1 cellular context compared by ENCODE assay signal in the genomic region with DNA sequence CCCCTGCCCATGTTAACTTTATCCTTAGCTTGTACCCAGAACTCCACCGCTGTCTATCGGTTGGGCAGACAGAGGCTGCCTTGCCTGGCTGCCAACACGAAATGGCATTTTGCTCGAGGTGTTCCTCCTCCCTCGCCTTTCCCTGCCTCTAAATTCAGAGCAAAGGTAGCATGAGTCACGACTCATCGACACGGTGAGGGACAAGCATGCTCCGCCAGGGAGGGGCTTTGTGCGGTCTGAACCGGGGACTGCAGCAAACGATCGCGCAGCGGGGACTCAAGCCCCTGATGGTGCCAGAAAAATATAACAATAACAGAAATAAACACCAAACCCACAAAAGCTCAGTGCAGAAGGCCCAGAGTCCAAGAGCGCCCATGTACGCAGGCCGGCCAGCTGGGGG.
TF ChIP-seq lines count a peak whose summit lies in the region.

No MANE protein-coding gene starts in this region.

TF ChIP-seq in HepG2, 621 proteins besides CTCF, POLR2A, EP300 and RAD21:
- TF ChIP-seq, protein P1, sequence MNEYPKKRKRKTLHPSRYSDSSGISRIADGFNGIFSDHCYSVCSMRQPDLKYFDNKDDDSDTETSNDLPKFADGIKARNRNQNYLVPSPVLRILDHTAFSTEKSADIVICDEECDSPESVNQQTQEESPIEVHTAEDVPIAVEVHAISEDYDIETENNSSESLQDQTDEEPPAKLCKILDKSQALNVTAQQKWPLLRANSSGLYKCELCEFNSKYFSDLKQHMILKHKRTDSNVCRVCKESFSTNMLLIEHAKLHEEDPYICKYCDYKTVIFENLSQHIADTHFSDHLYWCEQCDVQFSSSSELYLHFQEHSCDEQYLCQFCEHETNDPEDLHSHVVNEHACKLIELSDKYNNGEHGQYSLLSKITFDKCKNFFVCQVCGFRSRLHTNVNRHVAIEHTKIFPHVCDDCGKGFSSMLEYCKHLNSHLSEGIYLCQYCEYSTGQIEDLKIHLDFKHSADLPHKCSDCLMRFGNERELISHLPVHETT (CRISPR knock-in tag; conservative IDR thresholded peaks at IDR 0.05) = no peak
- TF ChIP-seq, protein P2, sequence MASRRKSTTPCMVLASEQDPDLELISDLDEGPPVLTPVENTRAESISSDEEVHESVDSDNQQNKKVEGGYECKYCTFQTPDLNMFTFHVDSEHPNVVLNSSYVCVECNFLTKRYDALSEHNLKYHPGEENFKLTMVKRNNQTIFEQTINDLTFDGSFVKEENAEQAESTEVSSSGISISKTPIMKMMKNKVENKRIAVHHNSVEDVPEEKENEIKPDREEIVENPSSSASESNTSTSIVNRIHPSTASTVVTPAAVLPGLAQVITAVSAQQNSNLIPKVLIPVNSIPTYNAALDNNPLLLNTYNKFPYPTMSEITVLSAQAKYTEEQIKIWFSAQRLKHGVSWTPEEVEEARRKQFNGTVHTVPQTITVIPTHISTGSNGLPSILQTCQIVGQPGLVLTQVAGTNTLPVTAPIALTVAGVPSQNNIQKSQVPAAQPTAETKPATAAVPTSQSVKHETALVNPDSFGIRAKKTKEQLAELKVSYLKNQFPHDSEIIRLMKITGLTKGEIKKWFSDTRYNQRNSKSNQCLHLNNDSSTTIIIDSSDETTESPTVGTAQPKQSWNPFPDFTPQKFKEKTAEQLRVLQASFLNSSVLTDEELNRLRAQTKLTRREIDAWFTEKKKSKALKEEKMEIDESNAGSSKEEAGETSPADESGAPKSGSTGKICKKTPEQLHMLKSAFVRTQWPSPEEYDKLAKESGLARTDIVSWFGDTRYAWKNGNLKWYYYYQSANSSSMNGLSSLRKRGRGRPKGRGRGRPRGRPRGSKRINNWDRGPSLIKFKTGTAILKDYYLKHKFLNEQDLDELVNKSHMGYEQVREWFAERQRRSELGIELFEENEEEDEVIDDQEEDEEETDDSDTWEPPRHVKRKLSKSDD (CRISPR knock-in tag; IDR thresholded peaks at IDR 0.05; ENCODE audit: low read depth) = no peak
- TF ChIP-seq NFRKB (IDR thresholded peaks at IDR 0.05) (no peak), MLLT10 (CRISPR knock-in tag; IDR thresholded peaks at IDR 0.05) (no peak), FOXJ3 (CRISPR knock-in tag; IDR thresholded peaks at IDR 0.05; ENCODE audit: borderline replicate concordance) (no peak), ZNF816 (CRISPR knock-in tag; IDR thresholded peaks at IDR 0.05; ENCODE audit: borderline replicate concordance) (no peak), NFKB2 (CRISPR knock-in tag; IDR thresholded peaks at IDR 0.05; ENCODE audit: borderline replicate concordance) (no peak), ZNF577 (CRISPR knock-in tag; IDR thresholded peaks at IDR 0.05; ENCODE audit: borderline replicate concordance, low read depth) (no peak), HNRNPH1 (optimal IDR thresholded peaks at IDR 0.05; ENCODE audit: low read depth, low read length) (no peak), PRPF4 (IDR thresholded peaks at IDR 0.05; ENCODE audit: low read depth, low read length, poor library complexity, severe bottlenecking) (no peak), ZNF850 (CRISPR knock-in tag; conservative IDR thresholded peaks at IDR 0.05) (no peak), ZIK1 (CRISPR knock-in tag; IDR thresholded peaks at IDR 0.05; ENCODE audit: borderline replicate concordance, low read depth) (no peak), ZNF143 (CRISPR knock-in tag; IDR thresholded peaks at IDR 0.05) (no peak), ZFP1 (CRISPR knock-in tag; IDR thresholded peaks at IDR 0.05) (no peak), AGO2 (optimal IDR thresholded peaks at IDR 0.05; ENCODE audit: low read depth, low read length) (no peak), RBM39 (IDR thresholded peaks at IDR 0.05; ENCODE audit: low read depth, low read length, poor library complexity, severe bottlenecking) (no peak)
- TF ChIP-seq, protein P3, sequence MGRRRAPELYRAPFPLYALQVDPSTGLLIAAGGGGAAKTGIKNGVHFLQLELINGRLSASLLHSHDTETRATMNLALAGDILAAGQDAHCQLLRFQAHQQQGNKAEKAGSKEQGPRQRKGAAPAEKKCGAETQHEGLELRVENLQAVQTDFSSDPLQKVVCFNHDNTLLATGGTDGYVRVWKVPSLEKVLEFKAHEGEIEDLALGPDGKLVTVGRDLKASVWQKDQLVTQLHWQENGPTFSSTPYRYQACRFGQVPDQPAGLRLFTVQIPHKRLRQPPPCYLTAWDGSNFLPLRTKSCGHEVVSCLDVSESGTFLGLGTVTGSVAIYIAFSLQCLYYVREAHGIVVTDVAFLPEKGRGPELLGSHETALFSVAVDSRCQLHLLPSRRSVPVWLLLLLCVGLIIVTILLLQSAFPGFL (CRISPR knock-in tag; IDR thresholded peaks at IDR 0.05) = no peak
